ENCODE assay signal across 8 cellular contexts in genomic region chr11:120235024-120235628, GRCh38. TPM values are rescaled to one million over a fixed set of nuclear protein-coding genes. Genes with fewer than 3 reads are reported as not detected.
A peak's percentile ranks its signal among the peaks of the same experiment; 100 is the strongest.
DNase-seq lines count a peak whose midpoint lies in the region; ATAC-seq and TF ChIP-seq lines count a peak whose summit lies in the region.

No MANE protein-coding gene starts in this region.

- H3K27ac ChIP-seq in C4-2B, result peak overlapping the region; percentile 17; the same call in 1 of the 2 replicates

- H3K4me3 ChIP-seq in fibroblast of the aortic adventitia (ENCODE audit: low read depth, low read length), result no peak overlapping the region

- H3K27me3 Mint-ChIP-seq in progenitor cell of endocrine pancreas, result peaks cover 76% of the 10 kb centered on the region

- no peaks in the 10 kb centered on the region for H3K4me1 Mint-ChIP-seq in progenitor cell of endocrine pancreas (ENCODE audit: low read depth)

- H3K27ac Mint-ChIP-seq in progenitor cell of endocrine pancreas, result no peak overlapping the region

- no peak overlapping the region for H3K4me3 Mint-ChIP-seq in progenitor cell of endocrine pancreas (ENCODE audit: low read depth)

- ATAC-seq in HG03135 (IDR thresholded peaks at IDR 0.05; ENCODE audit: unreplicated experiment) (no peak), HG02798 (IDR thresholded peaks at IDR 0.05; ENCODE audit: poor library complexity, unreplicated experiment) (no peak)

- H3K9me3 Mint-ChIP-seq in progenitor cell of endocrine pancreas (ENCODE audit: low read depth), result no peaks in the 10 kb centered on the region

- no peaks in the 10 kb centered on the region for H3K36me3 Mint-ChIP-seq in progenitor cell of endocrine pancreas (ENCODE audit: insufficient read depth)

- TF ChIP-seq CTCF in C4-2B (conservative IDR thresholded peaks at IDR 0.05) (peak; percentile 96), fibroblast of the aortic adventitia (IDR thresholded peaks at IDR 0.05; ENCODE audit: insufficient read depth, low read length) (peak; percentile 81), progenitor cell of endocrine pancreas (IDR thresholded peaks at IDR 0.05; ENCODE audit: unreplicated experiment) (peak; percentile 91)

- DNase-seq in HCEC 1CT, result peak; percentile 17
- DNase-seq in NCI-H69 (lab: John Stamatoyannopoulos, UW), result peak; percentile 79
- DNase-seq in activated T-cell treated with anti-CD3 and anti-CD28 coated beads for 4 hours, result peak; percentile 32
- DNase-seq in fibroblast of the aortic adventitia (ENCODE audit: low read depth), result peak; percentile 56
- peak; percentile 77 for DNase-seq in progenitor cell of endocrine pancreas (ENCODE audit: low spot score, unreplicated experiment)

RNA-seq across cellular contexts. Expression of gene POU2F3, which starts 4.8 kb away (rescaled TPM):
- total RNA-seq in fibroblast of the aortic adventitia (ENCODE audit: low replicate concordance), result 0.36 and 0.90 TPM in 2 replicates
- total RNA-seq in progenitor cell of endocrine pancreas, result 0.09 TPM in 1 of 2 replicates, not detected in the other

RNA-seq across cellular contexts. Expression of gene OAF, which starts 24.3 kb away (rescaled TPM):
- total RNA-seq in fibroblast of the aortic adventitia (ENCODE audit: low replicate concordance) (39.4 and 58.6 TPM in 2 replicates), progenitor cell of endocrine pancreas (6.5 and 6.6 TPM in 2 replicates)

Comparison
In these comparisons a context has a peak if more than half of its experiments do, and no peak if none do; other contexts are left out.
1. DNase-seq: peak in every context shown above with its lines; median percentile 79 in NCI-H69; 77 in progenitor cell of endocrine pancreas; 56 in fibroblast of the aortic adventitia; 32 in activated T-cell treated with anti-CD3 and anti-CD28 coated beads for 4 hours; 17 in HCEC 1CT.